Comparison of ENCODE assay signal across 1 cellular context in genomic region chr3:113736548-113737089, GRCh38.
TF ChIP-seq lines count a peak whose summit lies in the region.

No MANE protein-coding gene starts in this region.

TF ChIP-seq in GM12878, 131 proteins besides CTCF, POLR2A, EP300 and RAD21:
- TF ChIP-seq ZNF384 (IDR thresholded peaks at IDR 0.05; ENCODE audit: borderline replicate concordance, low read depth, low read length) (peak; percentile 88), RUNX3 (IDR thresholded peaks at IDR 0.05; ENCODE audit: low read length) (peak; percentile 52; the same call in 1 of the 2 replicates), ZNF207 (IDR thresholded peaks at IDR 0.05; ENCODE audit: borderline replicate concordance) (no peak), MTA3 (IDR thresholded peaks at IDR 0.05; ENCODE audit: borderline replicate concordance, low read length) (no peak), SMC3 (IDR thresholded peaks at IDR 0.05; ENCODE audit: borderline replicate concordance, low read length) (peak; percentile 73; the same call in 1 of the 2 replicates), CBFB (IDR thresholded peaks at IDR 0.05; ENCODE audit: low read depth) (no peak), YY1 (IDR thresholded peaks at IDR 0.05; ENCODE audit: low read depth, low read length) (0 out of 2 replicates have a peak, but pooled peaks have one; percentile 25), FOXM1 (IDR thresholded peaks at IDR 0.05; ENCODE audit: low read depth, low read length) (0 out of 2 replicates have a peak, but pooled peaks have one; percentile 29)
